8 cellular contexts compared by ENCODE assay signal in the genomic region with DNA sequence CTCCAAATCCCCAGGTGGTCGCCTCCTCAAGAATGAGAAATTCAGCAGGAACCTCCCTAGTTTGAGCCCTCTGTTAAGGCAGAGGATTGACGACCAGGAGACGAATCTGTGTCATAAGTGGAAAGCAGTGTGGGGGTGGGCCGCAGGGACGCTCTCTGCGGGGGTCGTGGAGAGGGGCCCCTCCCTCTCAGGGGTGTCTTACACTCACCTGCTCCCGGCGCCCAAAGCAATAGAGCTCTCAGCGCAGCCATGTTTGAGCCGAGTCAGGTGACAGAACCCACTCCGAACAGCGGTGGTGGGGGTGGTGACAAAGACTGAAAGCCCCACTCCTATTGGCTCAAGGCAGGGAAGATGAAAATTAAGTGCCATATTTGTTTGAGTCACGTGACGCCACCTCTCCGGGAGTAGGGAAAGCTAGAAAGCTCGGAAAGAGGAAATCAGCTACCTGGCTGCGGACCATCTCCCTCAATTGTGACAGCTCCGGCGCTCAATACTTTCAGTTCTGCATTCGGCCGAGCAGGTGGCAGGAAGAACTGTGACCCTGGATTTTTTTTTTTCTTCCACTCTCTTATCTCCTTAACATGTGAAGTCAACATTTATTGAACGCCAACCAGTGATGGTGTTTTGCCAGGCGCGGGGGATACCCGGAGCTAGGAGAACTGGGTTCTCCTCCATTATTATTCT. TPM values are rescaled to one million over a fixed set of nuclear protein-coding genes. Genes with fewer than 3 reads are reported as not detected.
DNase-seq lines count a peak whose midpoint lies in the region; ATAC-seq, FAIRE-seq and TF ChIP-seq lines count a peak whose summit lies in the region.

A gene (minus strand): TSS at position 265 of the 684 bp plus-strand sequence. CDS start 627 bp downstream, outside the sequence.

- peaks cover 21% of the 10 kb centered on the region for H3K4me1 Mint-ChIP-seq in Calu3 (ENCODE audit: low read depth, unreplicated experiment)

- H3K27me3 ChIP-seq in HUES64 (ENCODE audit: insufficient read depth, low read length) (no peaks in the 10 kb centered on the region), OCI-LY1 (ENCODE audit: insufficient read depth, low read length) (no peaks in the 10 kb centered on the region), endothelial cell of umbilical vein (ENCODE audit: control insufficient read depth in 2 of 2, insufficient read depth in 2 of 2, low read length in 2 of 2) (no peaks in the 10 kb centered on the region)

- CTCF ChIA-PET in Calu3 (lab: Charles Lee), result interaction anchor here (0.9 to 1.4 kb wide), 2 partner anchors 12 to 28 kb away, joined by 3 to 5 read pairs; no protein-coding TSS in a partner anchor
- CTCF ChIA-PET in endothelial cell of umbilical vein (lab: Charles Lee), result interaction anchor here (0.6 to 1.7 kb wide), 4 partner anchors 11 to 1028 kb away, joined by 3 to 8 read pairs (median 3); a partner anchor contains a TSS

- H3K27ac ChIP-seq in HUES64 (ENCODE audit: low read depth, low read length), result peak within 1 kb of the TSS; percentile 56
- peak within 1 kb of the TSS; percentile 98 for H3K27ac ChIP-seq in OCI-LY1 (ENCODE audit: low read depth, low read length, poor library complexity, severe bottlenecking)
- H3K27ac ChIP-seq in endothelial cell of umbilical vein (ENCODE audit: insufficient read depth, low read depth, low read length), result peak within 1 kb of the TSS; percentile 56

- BruUV-seq in Calu3 (replicated peaks; lab: Mats Ljungman, UMichigan) (TSS peak; percentile 70), endothelial cell of umbilical vein (replicated peaks; lab: Mats Ljungman, UMichigan) (no TSS peak)

- no peaks in the 10 kb centered on the region for H3K9me3 Mint-ChIP-seq in Calu3 (ENCODE audit: low read depth, unreplicated experiment)

- peak within 1 kb of the TSS; percentile 93 for H3K27ac Mint-ChIP-seq in Calu3 (ENCODE audit: unreplicated experiment)

- H3K36me3 ChIP-seq in HUES64 (ENCODE audit: insufficient read depth, low read length) (peaks cover 24% of the 10 kb centered on the region), OCI-LY1 (ENCODE audit: insufficient read depth, low read length) (peaks cover 22% of the 10 kb centered on the region; the same call in 1 of the 2 replicates), endothelial cell of umbilical vein (ENCODE audit: control insufficient read depth in 2 of 2, extremely low read depth in 1 of 2, insufficient read depth in 2 of 2, low read length in 2 of 2) (peaks cover 2 to 5% of the 10 kb centered on the region in 2 experiments)

- peak within 1 kb of the TSS; percentile 84 for H3K9ac ChIP-seq in HUES64 (ENCODE audit: low read depth, low read length)
- peak within 1 kb of the TSS; percentile 85 for H3K9ac ChIP-seq in OCI-LY1 (ENCODE audit: low read length)
- peak within 1 kb of the TSS; percentile 84 for H3K9ac ChIP-seq in endothelial cell of umbilical vein (replicated peaks; ENCODE audit: extremely low read depth, insufficient read depth, low read length)

- intact Hi-C loops in Calu3 (cut with micrococcal nuclease; ENCODE audit: unreplicated experiment) (no loop called here), endothelial cell of umbilical vein (cut with micrococcal nuclease) (no loop called here)

- no peak for TF ChIP-seq CTCF in Calu3 (IDR thresholded peaks at IDR 0.05; ENCODE audit: unreplicated experiment)
- no peak for TF ChIP-seq CTCF in OCI-LY1 (IDR thresholded peaks at IDR 0.05; ENCODE audit: low read length)
- no peak for TF ChIP-seq CTCF in endothelial cell of umbilical vein (IDR thresholded peaks at IDR 0.05; ENCODE audit: extremely low read depth in 1 of 2, insufficient read depth in 1 of 2, low read depth in 1 of 2, low read length in 2 of 2)

- ATAC-seq in GM21447 (IDR thresholded peaks at IDR 0.05; ENCODE audit: unreplicated experiment), result peak; percentile 76

- peak; percentile 73 for TF ChIP-seq POLR2A in endothelial cell of umbilical vein (IDR thresholded peaks at IDR 0.05; ENCODE audit: low read depth, low read length)

- H2AFZ ChIP-seq in OCI-LY1 (ENCODE audit: low read length) (peak within 1 kb of the TSS; percentile 69; the same call in 1 of the 2 replicates), endothelial cell of umbilical vein (ENCODE audit: low read depth, low read length) (peak within 1 kb of the TSS; percentile 86)

- H3F3A ChIP-seq in OCI-LY1 (ENCODE audit: insufficient read depth, low read length), result no peaks in the 10 kb centered on the region; the same call in 1 of the 2 replicates

- H3K4me3 ChIP-seq in HUES64 (ENCODE audit: low read length) (peak within 1 kb of the TSS; percentile 92), OCI-LY1 (ENCODE audit: low read depth, low read length, poor library complexity, severe bottlenecking) (peak within 1 kb of the TSS; percentile 79), endothelial cell of umbilical vein (replicated peaks in 1 of 3; ENCODE audit: insufficient read depth in 1 of 3, low read depth in 1 of 3, low read length in 3 of 3) (peak within 1 kb of the TSS; percentile 65 to 97 (median 89))

- 1% methylated on average over 26 of the region's 26 CpGs for WGBS in HUES64

- no peaks in the 10 kb centered on the region for H3K9me1 ChIP-seq in endothelial cell of umbilical vein (replicated peaks; ENCODE audit: control insufficient read depth, extremely low read depth, insufficient read depth, low read length)

- H3K4me1 ChIP-seq in HUES64 (ENCODE audit: insufficient read depth, low read length) (peaks cover 11% of the 10 kb centered on the region; the same call in 1 of the 2 replicates), OCI-LY1 (ENCODE audit: insufficient read depth, low read length, severe bottlenecking) (peaks cover 41% of the 10 kb centered on the region), endothelial cell of umbilical vein (ENCODE audit: control insufficient read depth, extremely low read depth, insufficient read depth, low read length) (peaks cover 24% of the 10 kb centered on the region)

- dilution Hi-C loops in endothelial cell of umbilical vein (cut with MboI; ENCODE audit: extremely low pct_ligation_motif_present, low sequenced_read_pairs), result no loop called here

- peak within 1 kb of the TSS; percentile 86 for H3K4me3 Mint-ChIP-seq in Calu3 (ENCODE audit: low read depth, unreplicated experiment)

- H3K9me3 ChIP-seq in HUES64 (ENCODE audit: insufficient read depth, low read depth, low read length) (no peaks in the 10 kb centered on the region), OCI-LY1 (ENCODE audit: low read length) (no peaks in the 10 kb centered on the region), endothelial cell of umbilical vein (replicated peaks; ENCODE audit: control insufficient read depth, insufficient read depth, low read length) (no peaks in the 10 kb centered on the region)

- H4K20me1 ChIP-seq in OCI-LY1 (ENCODE audit: insufficient read depth, low read length), result no peaks in the 10 kb centered on the region
- no peaks in the 10 kb centered on the region for H4K20me1 ChIP-seq in endothelial cell of umbilical vein (replicated peaks; ENCODE audit: control insufficient read depth, extremely low read depth, insufficient read depth, low read length)

- peak; percentile 98 for FAIRE-seq in endothelial cell of umbilical vein (lab: Jason Lieb, UNC)

- no peaks in the 10 kb centered on the region for H3K9me2 ChIP-seq in OCI-LY1 (ENCODE audit: low read depth, low read length)

- H3K4me2 ChIP-seq in OCI-LY1 (ENCODE audit: low read length), result peak within 1 kb of the TSS; percentile 81
- peak within 1 kb of the TSS; percentile 89 for H3K4me2 ChIP-seq in endothelial cell of umbilical vein (ENCODE audit: insufficient read depth, low read length)

- DNase-seq in Calu3, result peak; percentile 92
- DNase-seq in activated CD8-positive, alpha-beta memory T cell treated with anti-CD3 and anti-CD28 coated beads, Interleukin-2, amount 50 U/mL, for 4 hours, result peak; percentile 82
- DNase-seq in endothelial cell of umbilical vein (ENCODE audit: low read depth, low spot score), result peak; percentile 96
- peak; percentile 96 for DNase-seq in midbrain (lab: John Stamatoyannopoulos, UW)
- DNase-seq in stimulated activated CD8-positive, alpha-beta memory T cell treated with anti-CD3 and anti-CD28 coated beads, Interleukin-2, amount 100 ng/mL, for 1 hour (ENCODE audit: low read depth in 2 of 2), result peak; percentile 68 to 76

- POLR2A ChIA-PET in endothelial cell of umbilical vein (lab: Charles Lee), result interaction anchor here (1.2 kb wide), 1 partner anchor 977 kb away, joined by 4 read pairs; a partner anchor contains a TSS

- H3K79me2 ChIP-seq in OCI-LY1 (ENCODE audit: insufficient read depth, low read length), result peaks cover 10% of the 10 kb centered on the region
- peaks cover 13% of the 10 kb centered on the region for H3K79me2 ChIP-seq in endothelial cell of umbilical vein (ENCODE audit: control insufficient read depth, insufficient read depth, low read length)

- peaks cover 45% of the 10 kb centered on the region for H3K36me3 Mint-ChIP-seq in Calu3 (ENCODE audit: insufficient read depth, unreplicated experiment)

- H3K27me3 Mint-ChIP-seq in Calu3 (ENCODE audit: unreplicated experiment), result no peaks in the 10 kb centered on the region

TF ChIP-seq in endothelial cell of umbilical vein, 7 proteins besides CTCF, POLR2A, EP300 and RAD21:
- TF ChIP-seq GATA2 (IDR thresholded peaks at IDR 0.05; ENCODE audit: insufficient read depth, insufficient read length, low read depth, low read length) (no peak), POLR2AphosphoS5 (IDR thresholded peaks at IDR 0.05; ENCODE audit: insufficient read depth, low read depth, low read length) (peak; percentile 64)
- TF ChIP-seq, protein P1, sequence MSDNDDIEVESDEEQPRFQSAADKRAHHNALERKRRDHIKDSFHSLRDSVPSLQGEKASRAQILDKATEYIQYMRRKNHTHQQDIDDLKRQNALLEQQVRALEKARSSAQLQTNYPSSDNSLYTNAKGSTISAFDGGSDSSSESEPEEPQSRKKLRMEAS (IDR thresholded peaks at IDR 0.05; ENCODE audit: insufficient read depth, insufficient read length), result peak; percentile 86
TF ChIP-seq in endothelial cell of umbilical vein: peak in this region for 2.

RNA-seq across cellular contexts. Expression of the gene that starts here (rescaled TPM):
- total RNA-seq in Calu3 (2022), result 19.9 and 22.5 TPM in 2 replicates
- polyA plus RNA-seq in HUES64 (2013, experiment 1 of 2), result 11.3 TPM
- polyA plus RNA-seq in HUES64 (2013, experiment 2 of 2), result 9.9 TPM
- total RNA-seq in endothelial cell of umbilical vein, result 26.3 and 27.7 TPM in 2 replicates
- polyA plus RNA-seq in endothelial cell of umbilical vein, result 13.8 and 15.3 TPM in 2 replicates
- polyA plus RNA-seq in endothelial cell of umbilical vein (2011; cell fraction: cytosol; rRNA removed), result 11.2 and 12.1 TPM in 2 replicates
- polyA plus RNA-seq in endothelial cell of umbilical vein (2011; cell fraction: nucleus; rRNA removed), result 48.3 and 52.3 TPM in 2 replicates
- 10.9 and 17.2 TPM in 2 replicates for polyA plus RNA-seq in endothelial cell of umbilical vein (2012)
- 66.3 and 76.9 TPM in 2 replicates for polyA minus RNA-seq in endothelial cell of umbilical vein
- polyA minus RNA-seq in endothelial cell of umbilical vein (2011; cell fraction: cytosol; rRNA and poly(A)+ RNA removed), result 12.8 TPM
- polyA minus RNA-seq in endothelial cell of umbilical vein (2011; cell fraction: nucleus; rRNA and poly(A)+ RNA removed), result 87.5 and 124 TPM in 2 replicates

Comparison
In these comparisons a context has a peak if more than half of its experiments do, and no peak if none do; other contexts are left out.
1. Peak in every context shown above with its lines: DNase-seq, ATAC-seq, H3K4me3 ChIP-seq and H3K27ac ChIP-seq.